ENCODE assay signal across 8 cellular contexts in genomic region chr1:161307230-161307768, GRCh38. TPM values are rescaled to one million over a fixed set of nuclear protein-coding genes. Genes with fewer than 3 reads are reported as not detected.
DNase-seq lines count a peak whose midpoint lies in the region; ATAC-seq lines count a peak whose summit lies in the region.

No MANE protein-coding gene starts in this region.

- no peaks in the 10 kb centered on the region for H3K27me3 Mint-ChIP-seq in activated CD4-positive, alpha-beta memory T cell treated with anti-CD3 and anti-CD28 coated beads for 36 hours

- peak overlapping the region; percentile 64 for H3K27ac Mint-ChIP-seq in activated CD4-positive, alpha-beta memory T cell treated with anti-CD3 and anti-CD28 coated beads for 36 hours

- intact Hi-C loops in activated CD4-positive, alpha-beta memory T cell treated with anti-CD3 and anti-CD28 coated beads for 36 hours (cut with micrococcal nuclease) = no loop called here

- DNase-seq in ACHN = peak; percentile 17
- peak; percentile 13 for DNase-seq in activated CD4-positive, alpha-beta memory T cell treated with anti-CD3 and anti-CD28 coated beads for 36 hours
- peak; percentile 59 for DNase-seq in islet precursor cell
- no peak for DNase-seq in mucosa of gallbladder (ENCODE audit: low spot score)
- no peak for DNase-seq in Ammon's horn (ENCODE audit: low spot score)
- no peak for DNase-seq in NCI-H2081 treated with DMSO at 0.1 percent for 48 hours (lab: John Stamatoyannopoulos, UW)
- DNase-seq in iPS-NIHi7 (ENCODE audit: extremely low spot score) = no peak

- peaks cover 31% of the 10 kb centered on the region for H3K4me1 Mint-ChIP-seq in activated CD4-positive, alpha-beta memory T cell treated with anti-CD3 and anti-CD28 coated beads for 36 hours (ENCODE audit: low read depth)

- peak; percentile 36 for ATAC-seq in GM19025 (IDR thresholded peaks at IDR 0.05; ENCODE audit: low read depth, unreplicated experiment)

- H3K9me3 Mint-ChIP-seq in activated CD4-positive, alpha-beta memory T cell treated with anti-CD3 and anti-CD28 coated beads for 36 hours = no peaks in the 10 kb centered on the region

- peak overlapping the region; percentile 20 for H3K4me3 Mint-ChIP-seq in activated CD4-positive, alpha-beta memory T cell treated with anti-CD3 and anti-CD28 coated beads for 36 hours

- no peaks in the 10 kb centered on the region for H3K36me3 Mint-ChIP-seq in activated CD4-positive, alpha-beta memory T cell treated with anti-CD3 and anti-CD28 coated beads for 36 hours

- CTCF ChIA-PET in activated CD4-positive, alpha-beta memory T cell treated with anti-CD3 and anti-CD28 coated beads for 36 hours (lab: Charles Lee) = interaction anchor here (0.9 to 4.4 kb wide), 6 partner anchors 15 to 85 kb away, joined by 3 to 26 read pairs (median 8); partner anchors contain the start of gene TOMM40L

- POLR2A ChIA-PET in activated CD4-positive, alpha-beta memory T cell treated with anti-CD3 and anti-CD28 coated beads for 36 hours (lab: Charles Lee) = interaction anchor here (0.6 kb wide), 1 partner anchor 82 kb away, joined by 3 read pairs; no protein-coding TSS in a partner anchor

- in situ Hi-C loops in ACHN (cut with HindIII; ENCODE audit: low pct_ligation_motif_present, low pct_unique_long_range_greater_than_20kb, low sequenced_read_pairs) = loop anchor here (25.0 kb wide), 1 partner anchor 95 kb away; the partner anchor contains the start of genes APOA2, FCER1G and NDUFS2

RNA-seq across cellular contexts. Expression of gene MPZ, which starts 2.5 kb away (rescaled TPM):
- 1 to 10 TPM; 3.7 to 5.8 TPM for total RNA-seq in activated CD4-positive, alpha-beta memory T cell treated with anti-CD3 and anti-CD28 coated beads for 36 hours
- total RNA-seq in mucosa of gallbladder = 9.0 TPM

RNA-seq across cellular contexts. Expression of gene SDHC, which starts 6.9 kb away (rescaled TPM):
- total RNA-seq in activated CD4-positive, alpha-beta memory T cell treated with anti-CD3 and anti-CD28 coated beads for 36 hours = 100 to 1,000 TPM; 212 to 215 TPM
- total RNA-seq in mucosa of gallbladder = 203 TPM

RNA-seq across cellular contexts. Expression of gene PCP4L1, which starts 48.8 kb away (rescaled TPM):
- under 1 TPM in 1 of 2 experiments, not detected in 1; 0.22 TPM for total RNA-seq in activated CD4-positive, alpha-beta memory T cell treated with anti-CD3 and anti-CD28 coated beads for 36 hours
- total RNA-seq in mucosa of gallbladder = 17.7 TPM

Comparison
In these comparisons a context has a peak if more than half of its experiments do, and no peak if none do; other contexts are left out.
1. DNase-seq: peak in ACHN (single experiment), activated CD4-positive, alpha-beta memory T cell treated with anti-CD3 and anti-CD28 coated beads for 36 hours (single experiment) and islet precursor cell (single experiment); none in mucosa of gallbladder (single experiment), Ammon's horn (single experiment), NCI-H2081 treated with DMSO at 0.1 percent for 48 hours (single experiment) and iPS-NIHi7 (single experiment).
2. RNA of gene PCP4L1, which starts 48.8 kb away (total RNA-seq): 17.7 TPM in mucosa of gallbladder (single experiment); 0.22 TPM in activated CD4-positive, alpha-beta memory T cell treated with anti-CD3 and anti-CD28 coated beads for 36 hours; every median in the first group is over 10 times any median in the second.